ENCODE assay signal across 8 cellular contexts in the genomic region with DNA sequence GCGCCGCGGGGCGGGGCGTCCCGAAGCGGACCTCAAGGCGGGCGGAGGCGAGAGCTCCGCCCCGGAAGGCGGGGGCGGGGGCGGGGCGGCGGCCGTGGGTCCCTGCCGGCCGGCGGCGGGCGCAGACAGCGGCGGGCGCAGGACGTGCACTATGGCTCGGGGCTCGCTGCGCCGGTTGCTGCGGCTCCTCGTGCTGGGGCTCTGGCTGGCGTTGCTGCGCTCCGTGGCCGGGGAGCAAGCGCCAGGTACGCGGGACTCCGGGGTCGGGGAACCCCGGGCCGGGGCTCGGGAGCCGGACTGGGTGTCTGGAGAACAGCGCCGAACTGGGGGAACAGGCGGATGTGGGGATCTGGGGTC. TPM values are rescaled to one million over a fixed set of nuclear protein-coding genes. Genes with fewer than 3 reads are reported as not detected.
DNase-seq lines count a peak whose midpoint lies in the region; ATAC-seq and TF ChIP-seq lines count a peak whose summit lies in the region.

A gene with protein sequence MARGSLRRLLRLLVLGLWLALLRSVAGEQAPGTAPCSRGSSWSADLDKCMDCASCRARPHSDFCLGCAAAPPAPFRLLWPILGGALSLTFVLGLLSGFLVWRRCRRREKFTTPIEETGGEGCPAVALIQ (plus strand): TSS at position 122 of the 357 bp plus-strand sequence. CDS start 30 bp downstream, at position 152.

- peak within 1 kb of the TSS; percentile 94 for H3K4me3 Mint-ChIP-seq in type B pancreatic cell

- H3K36me3 Mint-ChIP-seq in type B pancreatic cell: peaks cover 5% of the 10 kb centered on the region

- H3K9me3 Mint-ChIP-seq in type B pancreatic cell: no peaks in the 10 kb centered on the region

- peaks cover 36% of the 10 kb centered on the region for H3K4me1 Mint-ChIP-seq in type B pancreatic cell (ENCODE audit: unreplicated experiment)

- TF ChIP-seq CTCF in gastroesophageal sphincter (IDR thresholded peaks at IDR 0.05) (peak in 3 of 4 experiments; percentile 29 to 43 (median 33)), neutrophil (IDR thresholded peaks at IDR 0.05) (peak; percentile 77), type B pancreatic cell (conservative IDR thresholded peaks at IDR 0.05) (peak; percentile 30)

- H3K36me3 ChIP-seq in SJCRH30 (peaks cover 7% of the 10 kb centered on the region), gastroesophageal sphincter (no peaks in the 10 kb centered on the region), neutrophil (peaks cover 14% of the 10 kb centered on the region)

- H3K27me3 ChIP-seq in SJCRH30 (no peaks in the 10 kb centered on the region), gastroesophageal sphincter (peaks cover 39% of the 10 kb centered on the region), neutrophil (peaks cover 22% of the 10 kb centered on the region)

- no peak for TF ChIP-seq EP300 in gastroesophageal sphincter (IDR thresholded peaks at IDR 0.05)

- TF ChIP-seq POLR2A in gastroesophageal sphincter (IDR thresholded peaks at IDR 0.05): peak; percentile 83 to 95

- peak; percentile 23 for ATAC-seq in HG03521 (IDR thresholded peaks at IDR 0.05; ENCODE audit: unreplicated experiment)
- ATAC-seq in gastroesophageal sphincter: peak; percentile 42
- no peak for ATAC-seq in GM21423 (IDR thresholded peaks at IDR 0.05; ENCODE audit: unreplicated experiment)

- 0% methylated on average over 2 of the region's 49 CpGs; no CpG with 5 or more reads in 1 of the 2 donors for WGBS in gastroesophageal sphincter (ENCODE audit: low coverage in 1 of 2), 2 donors

- H3K27ac ChIP-seq in SJCRH30 (peak within 1 kb of the TSS; percentile 95), gastroesophageal sphincter (peak within 1 kb of the TSS; percentile 93 to 97 (median 96)), neutrophil (peak within 1 kb of the TSS; percentile 90)

- H3K4me1 ChIP-seq in SJCRH30: peaks cover 12% of the 10 kb centered on the region
- H3K4me1 ChIP-seq in gastroesophageal sphincter: peaks cover 0 to 67% (median 25%) of the 10 kb centered on the region in 3 donors
- peaks cover 52 to 66% of the 10 kb centered on the region in 2 experiments for H3K4me1 ChIP-seq in neutrophil (ENCODE audit: control insufficient read depth in 1 of 2, insufficient read depth in 1 of 2, low read depth in 1 of 2, low read length in 1 of 2)

- H3K27ac Mint-ChIP-seq in type B pancreatic cell: peak within 1 kb of the TSS; percentile 98

- H3K4me3 ChIP-seq in SJCRH30 (peak within 1 kb of the TSS; percentile 95), gastroesophageal sphincter (peak within 1 kb of the TSS; percentile 60 to 73), neutrophil (ENCODE audit: low read depth in 1 of 2, low read length in 1 of 2) (peak within 1 kb of the TSS; percentile 83 to 95)

- H3K27me3 Mint-ChIP-seq in type B pancreatic cell: peaks cover 26% of the 10 kb centered on the region

- no peaks in the 10 kb centered on the region for H3K9me3 ChIP-seq in SJCRH30 (replicated peaks)
- no peaks in the 10 kb centered on the region for H3K9me3 ChIP-seq in gastroesophageal sphincter
- H3K9me3 ChIP-seq in neutrophil: no peaks in the 10 kb centered on the region

- DNase-seq in DMS114 treated with DMSO at 0.1 percent for 48 hours (lab: John Stamatoyannopoulos, UW; ENCODE audit: unreplicated experiment) (peak; percentile 37), SJCRH30 (peak; percentile 77 to 85), type B pancreatic cell (ENCODE audit: extremely low spot score, unreplicated experiment) (no peak)
- DNase-seq in activated naive CD4-positive, alpha-beta T cell treated with anti-CD3 and anti-CD28 coated beads, Interleukin-2, amount 50 U/mL, for 16 hours: peak; percentile 48

RNA-seq across cellular contexts. Expression of the gene that starts here (rescaled TPM):
- 29.0 and 32.1 TPM in 2 replicates for total RNA-seq in SJCRH30 (2014; rRNA removed; shearing (Covaris generic))
- total RNA-seq in gastroesophageal sphincter: 100 to 1,000 TPM in 2 of 4 donors, 10 to 100 TPM in 2; 26.0 to 135 (median 72.2) TPM
- total RNA-seq in type B pancreatic cell (ENCODE audit: low replicate concordance): 24.0 and 55.5 TPM in 2 replicates
